In genomic region chr7:128347573-128348147, GRCh38 we compare ENCODE assay signal across 8 cellular contexts.
DNase-seq lines count a peak whose midpoint lies in the region; ATAC-seq and TF ChIP-seq lines count a peak whose summit lies in the region.
"Had no signal": no experiment of that assay in that cellular context is flagged by ENCODE, and none has a peak within 500 bp of the region (broad histone marks: within the 10 kb centered on the region; RNA-seq: fewer than 3 reads in every experiment).

No MANE protein-coding gene starts in this region.

- peak; percentile 95 for TF ChIP-seq CTCF in VCaP (conservative IDR thresholded peaks at IDR 0.05)

- peak; percentile 39 for DNase-seq in ELF-1 (ENCODE audit: low read depth, low spot score)
- DNase-seq in MV-4-11 (lab: John Stamatoyannopoulos, UW), result peak; percentile 48
- DNase-seq in ecto neural progenitor cell (ENCODE audit: low spot score), result peak; percentile 63
- peak; percentile 9 for DNase-seq in middle frontal gyrus (ENCODE audit: extremely low spot score, low spot score)
- DNase-seq: activated B cell treated with CpG ODN at 0.5 μM for 24 hours had no signal

- H3K27ac ChIP-seq in VCaP, result no peak overlapping the region

- ATAC-seq in HG03442 (IDR thresholded peaks at IDR 0.05; ENCODE audit: unreplicated experiment) (no peak), GM21528 (IDR thresholded peaks at IDR 0.05; ENCODE audit: low FRiP score, unreplicated experiment) (no peak)

Comparison
In these comparisons a context has a peak if more than half of its experiments do, and no peak if none do; other contexts are left out.
1. DNase-seq: peak in every context shown above with its lines; median percentile 63 in ecto neural progenitor cell; 48 in MV-4-11; 39 in ELF-1; 9 in middle frontal gyrus.